In genomic region chr4:35151816-35152572, GRCh38 we compare ENCODE assay signal across 9 cellular contexts.
A peak's percentile ranks its signal among the peaks of the same experiment; 100 is the strongest.
DNase-seq lines count a peak whose midpoint lies in the region; ATAC-seq, FAIRE-seq and TF ChIP-seq lines count a peak whose summit lies in the region.
"Had no signal": no experiment of that assay in that cellular context is flagged by ENCODE, and none has a peak within 500 bp of the region (broad histone marks: within the 10 kb centered on the region; RNA-seq: fewer than 3 reads in every experiment).

No MANE protein-coding gene starts in this region.

- no peaks in the 10 kb centered on the region for H3K36me3 ChIP-seq in GM23338 (ENCODE audit: insufficient read depth)
- H3K36me3 ChIP-seq in vagina = no peaks in the 10 kb centered on the region

- no peaks in the 10 kb centered on the region for H3K27me3 ChIP-seq in GM23338 (ENCODE audit: insufficient read depth)
- no peaks in the 10 kb centered on the region for H3K27me3 ChIP-seq in vagina

- TF ChIP-seq POLR2A in lower leg skin (IDR thresholded peaks at IDR 0.05) = no peak
- TF ChIP-seq POLR2A in vagina (IDR thresholded peaks at IDR 0.05) = no peak

- no peaks in the 10 kb centered on the region for H3F3A ChIP-seq in GM23338 (replicated peaks; ENCODE audit: low read depth)

- H3K4me3 ChIP-seq in GM23338 = no peak overlapping the region
- no peak overlapping the region for H3K4me3 ChIP-seq in epithelial cell of esophagus (ENCODE audit: low read length)
- no peak overlapping the region for H3K4me3 ChIP-seq in lower leg skin (ENCODE audit: low read depth, poor library complexity, severe bottlenecking)
- no peak overlapping the region for H3K4me3 ChIP-seq in vagina

- H3K79me2 ChIP-seq in GM23338 (replicated peaks; ENCODE audit: insufficient read depth) = no peaks in the 10 kb centered on the region

- H2AFZ ChIP-seq in GM23338 = no peak overlapping the region

- DNase-seq in GM23338 (ENCODE audit: low spot score) = peak; percentile 66
- DNase-seq in NCI-H82 (lab: John Stamatoyannopoulos, UW) = peak; percentile 73
- DNase-seq in epithelial cell of esophagus (ENCODE audit: low read depth) = peak; percentile 58
- no peak for DNase-seq in lower leg skin (ENCODE audit: low spot score in 2 of 2)
- no peak for DNase-seq in vagina (ENCODE audit: extremely low spot score in 2 of 2)
- DNase-seq in anterior cingulate cortex (lab: John Stamatoyannopoulos, UW) = no peak
- DNase-seq: NCI-H1048 had no signal

- no peak overlapping the region for H3K4me2 ChIP-seq in GM23338

- H3K27me3 Mint-ChIP-seq in GM23338 (ENCODE audit: insufficient read depth, low read depth, poor library complexity) = no peaks in the 10 kb centered on the region

- H3K9me3 Mint-ChIP-seq in GM23338 = no peaks in the 10 kb centered on the region

- H3K9me2 ChIP-seq in GM23338 (ENCODE audit: insufficient read depth) = no peaks in the 10 kb centered on the region

- 77 to 85% methylated on average over 10 of the region's 10 CpGs for WGBS in lower leg skin, 2 donors

- H3K27ac ChIP-seq in GM23338 (ENCODE audit: low read depth) (no peak overlapping the region), vagina (no peak overlapping the region)

- H3K4me1 Mint-ChIP-seq in GM23338 = no peaks in the 10 kb centered on the region

- peak; percentile 96 for FAIRE-seq in A204.1 (lab: Jason Lieb, UNC)

- H3K4me3 Mint-ChIP-seq in GM23338 = no peak overlapping the region

- intact Hi-C loops in lower leg skin (cut with DNase I; ENCODE audit: low total_unique reads) = no loop called here
- intact Hi-C loops in vagina (cut with DNase I) = no loop called here

- no peaks in the 10 kb centered on the region; the same call in 2 of the 3 replicates for H3K36me3 Mint-ChIP-seq in GM23338 (ENCODE audit: low read depth)

- no peaks in the 10 kb centered on the region for H3K4me1 ChIP-seq in GM23338 (ENCODE audit: insufficient read depth)
- no peaks in the 10 kb centered on the region for H3K4me1 ChIP-seq in vagina

- ATAC-seq in GM23338 (peak; percentile 83), GM21737 (IDR thresholded peaks at IDR 0.05; ENCODE audit: unreplicated experiment) (no peak)

- no peak overlapping the region for H3K27ac Mint-ChIP-seq in GM23338

- no peaks in the 10 kb centered on the region for H3K9me3 ChIP-seq in vagina

- TF ChIP-seq CTCF in GM23338 (conservative IDR thresholded peaks at IDR 0.05; ENCODE audit: low read depth in 2 of 2) (peak; percentile 72 to 81), epithelial cell of esophagus (IDR thresholded peaks at IDR 0.05; ENCODE audit: insufficient read depth, low read depth, low read length, missing control alignments) (peak; percentile 70), lower leg skin (IDR thresholded peaks at IDR 0.05) (no peak), vagina (IDR thresholded peaks at IDR 0.05) (no peak)

- no peaks in the 10 kb centered on the region for H4K20me1 ChIP-seq in GM23338 (replicated peaks; ENCODE audit: insufficient read depth)

TF ChIP-seq in GM23338, 12 proteins besides CTCF, POLR2A, EP300 and RAD21:
- TF ChIP-seq ZNF114 (CRISPR knock-in tag; IDR thresholded peaks at IDR 0.05) (no peak), ZNF462 (CRISPR knock-in tag; IDR thresholded peaks at IDR 0.05) (no peak), ZNF331 (CRISPR knock-in tag; IDR thresholded peaks at IDR 0.05; ENCODE audit: low read depth) (no peak), CREB1 (CRISPR knock-in tag; IDR thresholded peaks at IDR 0.05; ENCODE audit: low read depth) (no peak)
TF ChIP-seq in GM23338: peak in this region for 0.

Comparison
In these comparisons a context has a peak if more than half of its experiments do, and no peak if none do; other contexts are left out.
1. DNase-seq: peak in GM23338 (single experiment), NCI-H82 (single experiment) and epithelial cell of esophagus (single experiment); none in lower leg skin (0 of 2), vagina (0 of 2) and anterior cingulate cortex (0 of 58).
2. CTCF ChIP-seq: peak in GM23338 (2 of 2) and epithelial cell of esophagus (single experiment); none in lower leg skin (0 of 3) and vagina (0 of 3).